8 cellular contexts compared by ENCODE assay signal in the genomic region with DNA sequence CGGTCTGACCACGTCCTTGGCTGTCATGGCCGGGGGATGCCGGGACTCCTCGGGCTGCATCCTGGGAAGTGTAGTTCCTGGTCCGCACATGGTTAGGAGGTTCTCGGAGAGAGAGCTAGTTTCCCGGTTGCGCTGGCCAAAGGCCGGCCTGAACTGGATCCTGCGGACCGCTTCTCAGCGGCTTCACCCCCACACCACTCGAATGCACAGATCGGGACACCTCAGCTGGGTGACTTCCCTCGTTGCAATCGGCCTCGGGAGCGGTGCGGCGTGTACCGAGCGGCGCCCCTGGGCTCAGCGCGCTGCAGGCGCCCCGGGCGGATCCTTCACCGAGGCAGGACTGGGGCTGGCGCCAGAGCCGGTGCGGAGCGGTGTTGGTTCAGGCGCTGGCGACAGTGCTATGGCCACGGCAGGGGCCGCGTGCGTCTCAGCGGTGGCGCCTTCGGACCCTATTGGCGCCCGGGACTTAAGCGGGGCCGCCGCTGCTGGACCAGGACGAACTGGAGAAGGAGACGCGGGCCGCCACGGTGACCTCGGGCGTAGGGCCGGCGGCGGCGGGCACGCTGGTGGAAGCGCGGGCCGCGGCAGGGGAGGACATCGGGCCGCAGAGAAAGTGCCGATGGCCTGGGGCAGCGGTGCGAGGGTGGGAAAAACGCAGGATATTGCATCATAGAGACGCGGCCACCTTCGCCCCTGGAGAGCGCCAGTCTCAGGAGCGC. TPM values are rescaled to one million over a fixed set of nuclear protein-coding genes. Genes with fewer than 3 reads are reported as not detected.
A peak's percentile ranks its signal among the peaks of the same experiment; 100 is the strongest.
DNase-seq lines count a peak whose midpoint lies in the region; ATAC-seq and TF ChIP-seq lines count a peak whose summit lies in the region.

No MANE protein-coding gene starts in this region.

- H3K4me1 Mint-ChIP-seq in activated T-helper 1 cell treated with anti-CD3 and anti-CD28 coated beads, Interleukin-12 subunit alpha, Interleukin-12 subunit beta, Interleukin-2, Interleukin-4 antibody, amounts not matched to agents 30 ng/mL and 10 ng/mL and 1 ng/mL, durations not matched to agents 14 hours and 24 hours and 36 hours (ENCODE audit: low read depth) = peaks cover 20% of the 10 kb centered on the region
- H3K4me1 Mint-ChIP-seq in naive B cell = peaks cover 25 to 48% (median 42%) of the 10 kb centered on the region in 3 donors

- intact Hi-C loops in activated T-helper 1 cell treated with anti-CD3 and anti-CD28 coated beads, Interleukin-12 subunit alpha, Interleukin-12 subunit beta, Interleukin-2, Interleukin-4 antibody, amounts not matched to agents 30 ng/mL and 10 ng/mL and 1 ng/mL, durations not matched to agents 14 hours and 24 hours and 36 hours (cut with micrococcal nuclease) = loop anchor here (1.0 kb wide), 3 partner anchors 13 to 39 kb away; partner anchors contain the start of genes CFAP119, PHKG2 and RNF40

- H3K4me3 ChIP-seq in fibroblast of mammary gland (ENCODE audit: control insufficient read depth, low read depth, low read length) = peak overlapping the region; percentile 70

- no peaks in the 10 kb centered on the region for H3K27me3 Mint-ChIP-seq in activated T-helper 1 cell treated with anti-CD3 and anti-CD28 coated beads, Interleukin-12 subunit alpha, Interleukin-12 subunit beta, Interleukin-2, Interleukin-4 antibody, amounts not matched to agents 30 ng/mL and 10 ng/mL and 1 ng/mL, durations not matched to agents 14 hours and 24 hours and 36 hours (ENCODE audit: insufficient read depth)
- peaks cover 6 to 21% (median 11%) of the 10 kb centered on the region in 3 donors for H3K27me3 Mint-ChIP-seq in naive B cell

- ATAC-seq in HG03378 (IDR thresholded peaks at IDR 0.05; ENCODE audit: unreplicated experiment) (peak; percentile 47), naive B cell (ENCODE audit: low read depth in 2 of 2) (peak; percentile 78 to 80)
- peak; percentile 80 for ATAC-seq in stimulated activated naive CD8-positive, alpha-beta T cell treated with anti-CD3 and anti-CD28 coated beads, Interleukin-15, Interleukin-2, amounts not matched to agents 100 U/mL and 50 U/mL, for 24 hours

- H3K36me3 Mint-ChIP-seq in activated T-helper 1 cell treated with anti-CD3 and anti-CD28 coated beads, Interleukin-12 subunit alpha, Interleukin-12 subunit beta, Interleukin-2, Interleukin-4 antibody, amounts not matched to agents 30 ng/mL and 10 ng/mL and 1 ng/mL, durations not matched to agents 14 hours and 24 hours and 36 hours (ENCODE audit: low read depth) = peaks cover 18% of the 10 kb centered on the region
- H3K36me3 Mint-ChIP-seq in naive B cell = peaks cover 0 to 15% of the 10 kb centered on the region in 2 donors

- no peak for TF ChIP-seq CTCF in fibroblast of mammary gland (conservative IDR thresholded peaks at IDR 0.05; ENCODE audit: control insufficient read depth, insufficient read depth, low read depth, low read length)

- peak overlapping the region; percentile 94 for H3K4me3 Mint-ChIP-seq in activated T-helper 1 cell treated with anti-CD3 and anti-CD28 coated beads, Interleukin-12 subunit alpha, Interleukin-12 subunit beta, Interleukin-2, Interleukin-4 antibody, amounts not matched to agents 30 ng/mL and 10 ng/mL and 1 ng/mL, durations not matched to agents 14 hours and 24 hours and 36 hours
- peak overlapping the region; percentile 61 to 95 (median 88) for H3K4me3 Mint-ChIP-seq in naive B cell

- DNase-seq in activated gamma-delta T cell treated with Interleukin-2 at 50 U/mL for 16 hours (peak; percentile 29), activated gamma-delta T cell (lab: John Stamatoyannopoulos, UW) (no peak), OCI-M2 (lab: John Stamatoyannopoulos, UW; ENCODE audit: unreplicated experiment) (peak; percentile 45), fibroblast of mammary gland (ENCODE audit: low read depth) (peak; percentile 82), naive B cell (peak; percentile 33)
- DNase-seq in activated T-helper 1 cell treated with anti-CD3 and anti-CD28 coated beads, Interleukin-12 subunit alpha, Interleukin-12 subunit beta, Interleukin-2, Interleukin-4 antibody, amounts not matched to agents 30 ng/mL and 10 ng/mL and 1 ng/mL, durations not matched to agents 14 hours and 24 hours and 36 hours (ENCODE audit: low spot score) = peak; percentile 56
- peak; percentile 76 for DNase-seq in stimulated activated naive CD8-positive, alpha-beta T cell treated with anti-CD3 and anti-CD28 coated beads, Interleukin-15, Interleukin-2, amounts not matched to agents 100 U/mL and 50 U/mL, for 24 hours

- peak overlapping the region; percentile 96 for H3K27ac Mint-ChIP-seq in activated T-helper 1 cell treated with anti-CD3 and anti-CD28 coated beads, Interleukin-12 subunit alpha, Interleukin-12 subunit beta, Interleukin-2, Interleukin-4 antibody, amounts not matched to agents 30 ng/mL and 10 ng/mL and 1 ng/mL, durations not matched to agents 14 hours and 24 hours and 36 hours
- H3K27ac Mint-ChIP-seq in naive B cell = peak overlapping the region in 1 of 6 donors; percentile 42

- H3K9me3 Mint-ChIP-seq in activated T-helper 1 cell treated with anti-CD3 and anti-CD28 coated beads, Interleukin-12 subunit alpha, Interleukin-12 subunit beta, Interleukin-2, Interleukin-4 antibody, amounts not matched to agents 30 ng/mL and 10 ng/mL and 1 ng/mL, durations not matched to agents 14 hours and 24 hours and 36 hours = no peaks in the 10 kb centered on the region
- H3K9me3 Mint-ChIP-seq in naive B cell = no peaks in the 10 kb centered on the region

RNA-seq across cellular contexts. Expression of gene ZNF629, which starts 11.5 kb away (rescaled TPM):
- total RNA-seq in activated T-helper 1 cell treated with anti-CD3 and anti-CD28 coated beads, Interleukin-12 subunit alpha, Interleukin-12 subunit beta, Interleukin-2, Interleukin-4 antibody, amounts not matched to agents 30 ng/mL and 10 ng/mL and 1 ng/mL, durations not matched to agents 14 hours and 24 hours and 36 hours = 2.7 and 3.2 TPM in 2 replicates
- 1 to 10 TPM in 1 of 6 donors, under 1 TPM in 4, not detected in 1; 0.23 to 1.4 (median 0.45) TPM for polyA plus RNA-seq in naive B cell (ENCODE audit: low read depth in 6 of 6)

RNA-seq across cellular contexts. Expression of gene RNF40, which starts 13.4 kb away (rescaled TPM):
- total RNA-seq in activated T-helper 1 cell treated with anti-CD3 and anti-CD28 coated beads, Interleukin-12 subunit alpha, Interleukin-12 subunit beta, Interleukin-2, Interleukin-4 antibody, amounts not matched to agents 30 ng/mL and 10 ng/mL and 1 ng/mL, durations not matched to agents 14 hours and 24 hours and 36 hours = 98.2 and 98.5 TPM in 2 replicates
- polyA plus RNA-seq in naive B cell (ENCODE audit: low read depth in 6 of 6) = 10 to 100 TPM; 15.0 to 51.6 (median 28.8) TPM

RNA-seq across cellular contexts. Expression of gene CFAP119, which starts 13.7 kb away (rescaled TPM):
- total RNA-seq in activated T-helper 1 cell treated with anti-CD3 and anti-CD28 coated beads, Interleukin-12 subunit alpha, Interleukin-12 subunit beta, Interleukin-2, Interleukin-4 antibody, amounts not matched to agents 30 ng/mL and 10 ng/mL and 1 ng/mL, durations not matched to agents 14 hours and 24 hours and 36 hours = 4.4 and 5.6 TPM in 2 replicates
- under 1 TPM; 0.16 to 0.88 (median 0.62) TPM for polyA plus RNA-seq in naive B cell (ENCODE audit: low read depth in 6 of 6)

RNA-seq across cellular contexts. Expression of gene PHKG2, which starts 27.3 kb away (rescaled TPM):
- 42.4 and 43.6 TPM in 2 replicates for total RNA-seq in activated T-helper 1 cell treated with anti-CD3 and anti-CD28 coated beads, Interleukin-12 subunit alpha, Interleukin-12 subunit beta, Interleukin-2, Interleukin-4 antibody, amounts not matched to agents 30 ng/mL and 10 ng/mL and 1 ng/mL, durations not matched to agents 14 hours and 24 hours and 36 hours
- 10 to 100 TPM; 24.7 to 43.9 (median 29.8) TPM for polyA plus RNA-seq in naive B cell (ENCODE audit: low read depth in 6 of 6)
